11 cellular contexts compared by ENCODE assay signal in genomic region chr22:36010913-36011312, GRCh38. TPM values are rescaled to one million over a fixed set of nuclear protein-coding genes. Genes with fewer than 3 reads are reported as not detected.
DNase-seq lines count a peak whose midpoint lies in the region; ATAC-seq and TF ChIP-seq lines count a peak whose summit lies in the region.
"Had no signal": no experiment of that assay in that cellular context is flagged by ENCODE, and none has a peak within 500 bp of the region (broad histone marks: within the 10 kb centered on the region; RNA-seq: fewer than 3 reads in every experiment).

No MANE protein-coding gene starts in this region.

- no peak overlapping the region for H3K4me3 ChIP-seq in heart right ventricle
- H3K4me3 ChIP-seq in stomach smooth muscle (ENCODE audit: low read length in 2 of 2) = no peak overlapping the region
- H3K4me3 ChIP-seq in PC-9 = no peak overlapping the region

- H3K79me2 ChIP-seq in PC-9 (ENCODE audit: low read depth) = peaks cover 97% of the 10 kb centered on the region

- intact Hi-C loops in heart right ventricle (cut with DNase I) (no loop called here), PC-9 (cut with micrococcal nuclease; ENCODE audit: unreplicated experiment) (no loop called here)

- TF ChIP-seq CTCF in heart right ventricle (IDR thresholded peaks at IDR 0.05) (no peak), PC-9 (conservative IDR thresholded peaks at IDR 0.05) (no peak)

- WGBS in heart right ventricle, 2 donors = 76 to 82% methylated on average over 3 of the region's 3 CpGs

- no peak overlapping the region for H3K9ac ChIP-seq in stomach smooth muscle (ENCODE audit: low read length in 2 of 2)

- no peak overlapping the region for H2AFZ ChIP-seq in PC-9

- H3K36me3 ChIP-seq in heart right ventricle = no peaks in the 10 kb centered on the region
- H3K36me3 ChIP-seq in stomach smooth muscle (ENCODE audit: control insufficient read depth in 2 of 2, insufficient read depth in 2 of 2, low read length in 2 of 2) = no peaks in the 10 kb centered on the region
- no peaks in the 10 kb centered on the region for H3K36me3 ChIP-seq in PC-9 (ENCODE audit: low read depth)

- CTCF ChIA-PET in PC-9 (lab: Charles Lee) = no interaction called here

- peak in 7 of 8 donors; percentile 36 to 84 (median 50) for ATAC-seq in heart right ventricle
- ATAC-seq: activated naive CD4-positive, alpha-beta T cell treated with anti-CD3 and anti-CD28 coated beads, Interleukin-2, amount 50 U/mL, for 72 hours had no signal

- no peak overlapping the region for H3K4me2 ChIP-seq in PC-9

- POLR2A ChIA-PET in PC-9 (lab: Charles Lee; ENCODE audit: unreplicated experiment) = no interaction called here

- H3K4me1 ChIP-seq in heart right ventricle (peaks cover 2 to 85% (median 42%) of the 10 kb centered on the region in 9 donors), stomach smooth muscle (ENCODE audit: control insufficient read depth, insufficient read depth, low read length) (peaks cover 47% of the 10 kb centered on the region), PC-9 (replicated peaks; ENCODE audit: insufficient read depth) (no peaks in the 10 kb centered on the region)

- H3K27me3 ChIP-seq in heart right ventricle = no peaks in the 10 kb centered on the region
- H3K27me3 ChIP-seq in stomach smooth muscle (ENCODE audit: control insufficient read depth in 1 of 2, insufficient read depth in 2 of 2, low read length in 2 of 2) = no peaks in the 10 kb centered on the region
- H3K27me3 ChIP-seq in PC-9 (ENCODE audit: insufficient read depth, low read depth) = no peaks in the 10 kb centered on the region

- peaks cover 18% of the 10 kb centered on the region; the same call in 1 of the 2 replicates for H3F3A ChIP-seq in PC-9 (ENCODE audit: insufficient read depth, low read depth)

- H3K9me3 ChIP-seq in heart right ventricle = no peaks in the 10 kb centered on the region
- H3K9me3 ChIP-seq in stomach smooth muscle (ENCODE audit: control insufficient read depth in 2 of 2, low read length in 2 of 2) = no peaks in the 10 kb centered on the region
- no peaks in the 10 kb centered on the region for H3K9me3 ChIP-seq in PC-9 (ENCODE audit: insufficient read depth, low read depth)

- no TSS peak for BruUV-seq in PC-9 (replicated peaks; lab: Mats Ljungman, UMichigan)

- DNase-seq in HCEC 1CT = peak; percentile 92
- peak; percentile 58 for DNase-seq in amniotic stem cell (lab: John Stamatoyannopoulos, UW)
- DNase-seq in heart right ventricle = no peak
- no peak for DNase-seq in HT-29 (ENCODE audit: low spot score)
- DNase-seq in KG1 (lab: John Stamatoyannopoulos, UW) = no peak
- DNase-seq in PC-9 = no peak
- DNase-seq: activated CD4-positive, alpha-beta T cell treated with anti-CD3 and anti-CD28 coated beads for 4 hours; NCI-H1694; SHP77 had no signal

- no peaks in the 10 kb centered on the region for H3K9me2 ChIP-seq in PC-9 (ENCODE audit: insufficient read depth)

- H4K20me1 ChIP-seq in PC-9 (ENCODE audit: insufficient read depth) = peaks cover 85% of the 10 kb centered on the region

- H3K27ac ChIP-seq in heart right ventricle (peak overlapping the region in 1 of 10 donors; percentile 6), stomach smooth muscle (ENCODE audit: low read length) (peak overlapping the region; percentile 42), PC-9 (no peak overlapping the region)

RNA-seq across cellular contexts. Expression of gene RBFOX2, which starts 17.7 kb away (rescaled TPM):
- total RNA-seq in heart right ventricle (100 to 1,000 TPM in 4 of 10 donors, 10 to 100 TPM in 6; 68.3 to 105 (median 95.0) TPM), PC-9 (2021) (81.7 and 109 TPM in 2 replicates)
- polyA plus RNA-seq in heart right ventricle = 10 to 100 TPM; 18.0 to 36.0 TPM
- total RNA-seq in HT-29 (2014; rRNA removed; shearing (Covaris generic)) = 43.0 and 43.3 TPM in 2 replicates

Comparison
In these comparisons a context has a peak if more than half of its experiments do, and no peak if none do; other contexts are left out.
1. DNase-seq: peak in HCEC 1CT (single experiment) and amniotic stem cell (single experiment); none in heart right ventricle (0 of 2), HT-29 (single experiment), KG1 (single experiment) and PC-9 (0 of 2).